ENCODE assay signal across 8 cellular contexts in the genomic region with DNA sequence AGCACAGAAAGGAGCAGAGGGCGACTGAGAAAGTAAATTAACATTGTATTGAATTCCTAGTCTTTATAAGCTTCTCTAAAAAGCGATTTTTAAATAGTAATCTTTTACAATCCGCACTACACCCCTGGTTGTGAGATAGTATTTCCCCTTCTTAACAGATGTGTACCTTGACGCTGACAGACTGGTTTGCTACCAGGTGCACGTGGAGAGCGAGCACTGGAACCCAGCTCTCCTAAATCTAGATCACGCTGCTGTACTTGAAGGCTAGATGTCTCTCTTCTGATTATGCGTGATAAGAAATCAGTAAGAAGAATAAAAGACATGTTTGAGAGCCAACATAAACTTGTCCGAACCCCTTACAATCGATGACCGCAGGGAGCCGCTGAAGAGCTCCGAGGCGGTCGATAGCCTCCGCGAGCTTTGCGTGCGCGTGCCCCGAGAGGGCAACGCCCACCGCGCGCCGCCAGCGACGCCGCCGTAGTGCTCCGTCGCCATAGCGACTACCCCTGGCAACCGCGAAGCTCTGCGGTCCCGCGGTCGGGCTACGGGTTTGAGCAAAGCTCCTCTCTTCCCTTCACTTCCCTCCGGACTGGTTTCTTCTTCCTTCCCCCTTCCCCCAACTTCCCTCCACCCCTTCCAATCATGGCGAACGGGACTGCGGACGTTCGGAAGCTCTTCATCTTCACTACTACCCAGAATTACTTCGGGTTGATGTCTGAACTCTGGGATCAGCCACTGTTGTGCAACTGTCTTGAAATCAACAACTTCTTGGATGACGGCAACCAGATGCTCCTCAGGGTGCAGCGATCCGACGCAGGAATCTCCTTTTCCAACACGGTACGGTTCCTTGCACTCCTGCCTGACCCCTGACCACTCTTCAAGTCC. TPM values are rescaled to one million over a fixed set of nuclear protein-coding genes. Genes with fewer than 3 reads are reported as not detected.
A peak's percentile ranks its signal among the peaks of the same experiment; 100 is the strongest.
DNase-seq lines count a peak whose midpoint lies in the region; ATAC-seq and TF ChIP-seq lines count a peak whose summit lies in the region.

TSS of gene DYNC2H1 (plus strand) at position 494 of the 885 bp plus-strand sequence. CDS start at position 643, 149 bp downstream.

- peaks cover 4% of the 10 kb centered on the region for H3K27me3 ChIP-seq in CD8-positive, alpha-beta memory T cell (ENCODE audit: insufficient read depth, low read length, poor library complexity, severe bottlenecking)
- H3K27me3 ChIP-seq in HL-60 (ENCODE audit: insufficient read depth, poor library complexity, severe bottlenecking) (no peaks in the 10 kb centered on the region), endodermal cell (ENCODE audit: control insufficient read depth, insufficient read depth, low read length, poor library complexity, severe bottlenecking) (no peaks in the 10 kb centered on the region)

- 1 to 4% methylated on average over 37 to 52 of the region's 53 CpGs for WGBS in endodermal cell (ENCODE audit: insufficient coverage in 1 of 2, insufficient read length in 1 of 2), 2 experiments

- H3K36me3 ChIP-seq in CD8-positive, alpha-beta memory T cell (ENCODE audit: insufficient read depth, low read length): no peaks in the 10 kb centered on the region
- H3K36me3 ChIP-seq in endodermal cell (ENCODE audit: control insufficient read depth, insufficient read depth, low read length): peaks cover 3% of the 10 kb centered on the region

- peak within 1 kb of the TSS; percentile 90 to 97 (median 95) for H3K4me3 Mint-ChIP-seq in CD8-positive, alpha-beta memory T cell
- H3K4me3 Mint-ChIP-seq in endodermal cell (peak within 1 kb of the TSS; percentile 82), mesothelial cell of epicardium (peak within 1 kb of the TSS; percentile 96)

- H3K27ac Mint-ChIP-seq in CD8-positive, alpha-beta memory T cell: peak within 1 kb of the TSS; percentile 92 to 99 (median 98)
- peak within 1 kb of the TSS; percentile 93 for H3K27ac Mint-ChIP-seq in endodermal cell
- peak within 1 kb of the TSS; percentile 99 for H3K27ac Mint-ChIP-seq in mesothelial cell of epicardium

- CTCF ChIA-PET in CD8-positive, alpha-beta memory T cell (lab: Charles Lee): interaction anchor here (0.8 to 1.9 kb wide), 10 partner anchors 9 to 493 kb away, joined by 3 to 19 read pairs (median 4); partner anchors contain the start of gene DCUN1D5

- H3K4me1 ChIP-seq in CD8-positive, alpha-beta memory T cell (ENCODE audit: insufficient read depth, low read length): no peaks in the 10 kb centered on the region
- peaks cover 10% of the 10 kb centered on the region for H3K4me1 ChIP-seq in endodermal cell (ENCODE audit: control insufficient read depth, insufficient read depth, low read length)

- peak; percentile 26 for TF ChIP-seq CTCF in HL-60 (IDR thresholded peaks at IDR 0.05; ENCODE audit: insufficient read depth, low read length)
- TF ChIP-seq CTCF in endodermal cell (conservative IDR thresholded peaks at IDR 0.05): peak; percentile 72
- peak; percentile 21 for TF ChIP-seq CTCF in mesothelial cell of epicardium (IDR thresholded peaks at IDR 0.05; ENCODE audit: unreplicated experiment)

- H3K4me3 ChIP-seq in CD8-positive, alpha-beta memory T cell (ENCODE audit: low read length): peak within 1 kb of the TSS; percentile 90
- H3K4me3 ChIP-seq in HL-60 (replicated peaks; ENCODE audit: insufficient read depth, low read length) (peak within 1 kb of the TSS; percentile 76), endodermal cell (ENCODE audit: low read length) (peak within 1 kb of the TSS; percentile 99)

- H3K36me3 Mint-ChIP-seq in CD8-positive, alpha-beta memory T cell: peaks cover 0 to 11% (median under 1%) of the 10 kb centered on the region in 3 donors
- H3K36me3 Mint-ChIP-seq in endodermal cell (ENCODE audit: low read depth): peaks cover 5% of the 10 kb centered on the region
- peaks cover 5% of the 10 kb centered on the region for H3K36me3 Mint-ChIP-seq in mesothelial cell of epicardium

- ATAC-seq in GM19467 (IDR thresholded peaks at IDR 0.05; ENCODE audit: unreplicated experiment): peak; percentile 100

- POLR2A ChIA-PET in CD8-positive, alpha-beta memory T cell (lab: Charles Lee): interaction anchor here (0.6 to 2.0 kb wide), 6 partner anchors 9 to 661 kb away, joined by 3 to 27 read pairs (median 3); partner anchors contain the start of gene DCUN1D5

- H3K4me1 Mint-ChIP-seq in CD8-positive, alpha-beta memory T cell: peaks cover 15 to 27% (median 21%) of the 10 kb centered on the region in 3 donors
- H3K4me1 Mint-ChIP-seq in endodermal cell: peaks cover 6% of the 10 kb centered on the region
- peaks cover 19% of the 10 kb centered on the region for H3K4me1 Mint-ChIP-seq in mesothelial cell of epicardium

- H3K9me3 ChIP-seq in CD8-positive, alpha-beta memory T cell (ENCODE audit: low read length): no peaks in the 10 kb centered on the region
- peaks cover under 1% of the 10 kb centered on the region for H3K9me3 ChIP-seq in endodermal cell (ENCODE audit: control insufficient read depth, low read length)

- H3K27ac ChIP-seq in CD8-positive, alpha-beta memory T cell (ENCODE audit: low read depth, low read length): peak within 1 kb of the TSS; percentile 77
- H3K27ac ChIP-seq in HL-60 (replicated peaks) (peak within 1 kb of the TSS; percentile 46), endodermal cell (ENCODE audit: low read depth, low read length) (peak within 1 kb of the TSS; percentile 89)

- H3K27me3 Mint-ChIP-seq in CD8-positive, alpha-beta memory T cell: peaks cover 12% of the 10 kb centered on the region in 2 donors
- H3K27me3 Mint-ChIP-seq in endodermal cell (ENCODE audit: insufficient read depth): no peaks in the 10 kb centered on the region
- no peaks in the 10 kb centered on the region for H3K27me3 Mint-ChIP-seq in mesothelial cell of epicardium (ENCODE audit: low read depth)

- no peaks in the 10 kb centered on the region for H3K9me3 Mint-ChIP-seq in CD8-positive, alpha-beta memory T cell
- H3K9me3 Mint-ChIP-seq in endodermal cell (no peaks in the 10 kb centered on the region), mesothelial cell of epicardium (peaks cover 2% of the 10 kb centered on the region)

- peak; percentile 80 to 93 (median 88) for DNase-seq in CD8-positive, alpha-beta memory T cell
- DNase-seq in HL-60 (ENCODE audit: low read depth in 1 of 2, low spot score in 1 of 2) (peak; percentile 87 to 92), NOMO-1 (lab: John Stamatoyannopoulos, UW; ENCODE audit: unreplicated experiment in 2 of 2) (peak; percentile 83 to 86), endodermal cell (peak; percentile 96), mesothelial cell of epicardium (ENCODE audit: low spot score in 2 of 2, unreplicated experiment in 2 of 2) (peak; percentile 80 to 87)
- peak; percentile 73 to 74 for DNase-seq in activated CD8-positive, alpha-beta memory T cell treated with anti-CD3 and anti-CD28 coated beads for 4 hours (ENCODE audit: low read depth in 2 of 2)
- DNase-seq in stimulated activated CD8-positive, alpha-beta memory T cell treated with anti-CD3 and anti-CD28 coated beads, Interleukin-15, amount 100 ng/mL, for 24 hours (ENCODE audit: low read depth): peak; percentile 75

- peak within 1 kb of the TSS; percentile 80 for H3K9ac ChIP-seq in endodermal cell (ENCODE audit: extremely low read depth, low read length, poor library complexity, severe bottlenecking)

RNA-seq across cellular contexts. Expression of gene DYNC2H1, which starts in this region (rescaled TPM):
- total RNA-seq in CD8-positive, alpha-beta memory T cell: 1 to 10 TPM; 2.4 to 2.9 TPM
- 1.1 TPM for polyA plus RNA-seq in CD8-positive, alpha-beta memory T cell
- 10 to 100 TPM; 21.1 to 31.9 TPM for total RNA-seq in endodermal cell
- polyA plus RNA-seq in endodermal cell (2013, experiment 1 of 2): 13.6 TPM
- polyA plus RNA-seq in endodermal cell (2013, experiment 2 of 2): 14.2 TPM
- total RNA-seq in mesothelial cell of epicardium: 17.4 to 19.3 TPM (median 18.0 TPM) in 3 replicates

Comparison
In these comparisons a context has a peak if more than half of its experiments do, and no peak if none do; other contexts are left out.
1. Peak in every context shown above with its lines: DNase-seq, ATAC-seq, H3K4me3 ChIP-seq and H3K27ac ChIP-seq.
2. CTCF ChIP-seq: peak in every context shown above with its lines; median percentile 72 in endodermal cell; 26 in HL-60; 21 in mesothelial cell of epicardium.